ENCODE assay signal across 1 cellular context in genomic region chr2:636649-637405, GRCh38.
A peak's percentile ranks its signal among the peaks of the same experiment; 100 is the strongest.
TF ChIP-seq lines count a peak whose summit lies in the region.

No MANE protein-coding gene starts in this region.

TF ChIP-seq in WTC11, 78 proteins besides CTCF, POLR2A, EP300 and RAD21 (continued from another document):
- TF ChIP-seq ATF2 (CRISPR knock-in tag; IDR thresholded peaks at IDR 0.05; ENCODE audit: borderline replicate concordance, low read depth): peak; percentile 97
- peak; percentile 96 for TF ChIP-seq PREB (CRISPR knock-in tag; IDR thresholded peaks at IDR 0.05; ENCODE audit: borderline replicate concordance)
- TF ChIP-seq, protein P1, sequence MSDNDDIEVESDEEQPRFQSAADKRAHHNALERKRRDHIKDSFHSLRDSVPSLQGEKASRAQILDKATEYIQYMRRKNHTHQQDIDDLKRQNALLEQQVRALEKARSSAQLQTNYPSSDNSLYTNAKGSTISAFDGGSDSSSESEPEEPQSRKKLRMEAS (CRISPR knock-in tag; IDR thresholded peaks at IDR 0.05): peak; percentile 100
- peak; percentile 97 for TF ChIP-seq ESRRA (CRISPR knock-in tag; IDR thresholded peaks at IDR 0.05; ENCODE audit: borderline replicate concordance)
- peak; percentile 98 for TF ChIP-seq TP53 (CRISPR knock-in tag; IDR thresholded peaks at IDR 0.05)
- TF ChIP-seq NR1H2 (CRISPR knock-in tag; IDR thresholded peaks at IDR 0.05): peak; percentile 97
- peak; percentile 99 for TF ChIP-seq NFE2L1 (CRISPR knock-in tag; IDR thresholded peaks at IDR 0.05)
- TF ChIP-seq ZNF423 (CRISPR knock-in tag; IDR thresholded peaks at IDR 0.05): no peak
- TF ChIP-seq, protein P2, sequence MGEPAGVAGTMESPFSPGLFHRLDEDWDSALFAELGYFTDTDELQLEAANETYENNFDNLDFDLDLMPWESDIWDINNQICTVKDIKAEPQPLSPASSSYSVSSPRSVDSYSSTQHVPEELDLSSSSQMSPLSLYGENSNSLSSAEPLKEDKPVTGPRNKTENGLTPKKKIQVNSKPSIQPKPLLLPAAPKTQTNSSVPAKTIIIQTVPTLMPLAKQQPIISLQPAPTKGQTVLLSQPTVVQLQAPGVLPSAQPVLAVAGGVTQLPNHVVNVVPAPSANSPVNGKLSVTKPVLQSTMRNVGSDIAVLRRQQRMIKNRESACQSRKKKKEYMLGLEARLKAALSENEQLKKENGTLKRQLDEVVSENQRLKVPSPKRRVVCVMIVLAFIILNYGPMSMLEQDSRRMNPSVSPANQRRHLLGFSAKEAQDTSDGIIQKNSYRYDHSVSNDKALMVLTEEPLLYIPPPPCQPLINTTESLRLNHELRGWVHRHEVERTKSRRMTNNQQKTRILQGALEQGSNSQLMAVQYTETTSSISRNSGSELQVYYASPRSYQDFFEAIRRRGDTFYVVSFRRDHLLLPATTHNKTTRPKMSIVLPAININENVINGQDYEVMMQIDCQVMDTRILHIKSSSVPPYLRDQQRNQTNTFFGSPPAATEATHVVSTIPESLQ (CRISPR knock-in tag; IDR thresholded peaks at IDR 0.05): peak; percentile 47; the same call in 1 of the 2 replicates
- TF ChIP-seq GRHL2 (CRISPR knock-in tag; IDR thresholded peaks at IDR 0.05; ENCODE audit: insufficient replicate concordance, severe bottlenecking): no peak
- TF ChIP-seq, protein P3, sequence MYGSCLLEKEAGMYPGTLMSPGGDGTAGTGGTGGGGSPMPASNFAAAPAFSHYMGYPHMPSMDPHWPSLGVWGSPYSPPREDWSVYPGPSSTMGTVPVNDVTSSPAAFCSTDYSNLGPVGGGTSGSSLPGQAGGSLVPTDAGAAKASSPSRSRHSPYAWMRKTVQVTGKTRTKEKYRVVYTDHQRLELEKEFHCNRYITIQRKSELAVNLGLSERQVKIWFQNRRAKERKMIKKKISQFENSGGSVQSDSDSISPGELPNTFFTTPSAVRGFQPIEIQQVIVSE (CRISPR knock-in tag; IDR thresholded peaks at IDR 0.05; ENCODE audit: borderline replicate concordance): no peak
- peak; percentile 99 for TF ChIP-seq ZNF138 (CRISPR knock-in tag; conservative IDR thresholded peaks at IDR 0.05)
- no peak for TF ChIP-seq ZNF396 (CRISPR knock-in tag; IDR thresholded peaks at IDR 0.05; ENCODE audit: borderline replicate concordance)
- TF ChIP-seq FOXJ3 (CRISPR knock-in tag; IDR thresholded peaks at IDR 0.05; ENCODE audit: borderline replicate concordance): peak; percentile 90; the same call in 1 of the 2 replicates
- peak; percentile 99 for TF ChIP-seq ZNF232 (CRISPR knock-in tag; IDR thresholded peaks at IDR 0.05)
- peak; percentile 77 for TF ChIP-seq ZNF263 (CRISPR knock-in tag; IDR thresholded peaks at IDR 0.05; ENCODE audit: low read depth)
- 0 out of 2 replicates have a peak, but pooled peaks have one; percentile 82 for TF ChIP-seq STAT6 (CRISPR knock-in tag; conservative IDR thresholded peaks at IDR 0.05; ENCODE audit: low read depth)
- TF ChIP-seq ZNF219 (CRISPR knock-in tag; IDR thresholded peaks at IDR 0.05; ENCODE audit: borderline replicate concordance): peak; percentile 97
- TF ChIP-seq ELF4 (CRISPR knock-in tag; IDR thresholded peaks at IDR 0.05; ENCODE audit: low read depth): peak; percentile 96; the same call in 1 of the 2 replicates
- TF ChIP-seq, protein P4, sequence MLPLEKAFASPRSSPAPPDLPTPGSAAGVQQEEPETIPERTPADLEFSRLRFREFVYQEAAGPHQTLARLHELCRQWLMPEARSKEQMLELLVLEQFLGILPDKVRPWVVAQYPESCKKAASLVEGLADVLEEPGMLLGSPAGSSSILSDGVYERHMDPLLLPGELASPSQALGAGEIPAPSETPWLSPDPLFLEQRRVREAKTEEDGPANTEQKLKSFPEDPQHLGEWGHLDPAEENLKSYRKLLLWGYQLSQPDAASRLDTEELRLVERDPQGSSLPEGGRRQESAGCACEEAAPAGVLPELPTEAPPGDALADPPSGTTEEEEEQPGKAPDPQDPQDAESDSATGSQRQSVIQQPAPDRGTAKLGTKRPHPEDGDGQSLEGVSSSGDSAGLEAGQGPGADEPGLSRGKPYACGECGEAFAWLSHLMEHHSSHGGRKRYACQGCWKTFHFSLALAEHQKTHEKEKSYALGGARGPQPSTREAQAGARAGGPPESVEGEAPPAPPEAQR (CRISPR knock-in tag; IDR thresholded peaks at IDR 0.05): no peak
- TF ChIP-seq, protein P5, sequence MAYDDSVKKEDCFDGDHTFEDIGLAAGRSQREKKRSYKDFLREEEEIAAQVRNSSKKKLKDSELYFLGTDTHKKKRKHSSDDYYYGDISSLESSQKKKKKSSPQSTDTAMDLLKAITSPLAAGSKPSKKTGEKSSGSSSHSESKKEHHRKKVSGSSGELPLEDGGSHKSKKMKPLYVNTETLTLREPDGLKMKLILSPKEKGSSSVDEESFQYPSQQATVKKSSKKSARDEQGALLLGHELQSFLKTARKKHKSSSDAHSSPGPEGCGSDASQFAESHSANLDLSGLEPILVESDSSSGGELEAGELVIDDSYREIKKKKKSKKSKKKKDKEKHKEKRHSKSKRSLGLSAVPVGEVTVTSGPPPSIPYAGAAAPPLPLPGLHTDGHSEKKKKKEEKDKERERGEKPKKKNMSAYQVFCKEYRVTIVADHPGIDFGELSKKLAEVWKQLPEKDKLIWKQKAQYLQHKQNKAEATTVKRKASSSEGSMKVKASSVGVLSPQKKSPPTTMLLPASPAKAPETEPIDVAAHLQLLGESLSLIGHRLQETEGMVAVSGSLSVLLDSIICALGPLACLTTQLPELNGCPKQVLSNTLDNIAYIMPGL (CRISPR knock-in tag; IDR thresholded peaks at IDR 0.05): peak; percentile 96
- peak; percentile 82 for TF ChIP-seq ZNF317 (CRISPR knock-in tag; IDR thresholded peaks at IDR 0.05; ENCODE audit: borderline replicate concordance, low read depth)
- no peak for TF ChIP-seq MXD4 (CRISPR knock-in tag; IDR thresholded peaks at IDR 0.05; ENCODE audit: borderline replicate concordance)
- no peak for TF ChIP-seq EMX1 (CRISPR knock-in tag; IDR thresholded peaks at IDR 0.05)
- peak; percentile 92 for TF ChIP-seq CREM (CRISPR knock-in tag; IDR thresholded peaks at IDR 0.05)
- no peak for TF ChIP-seq KAT7 (CRISPR knock-in tag; IDR thresholded peaks at IDR 0.05; ENCODE audit: borderline replicate concordance)
- peak; percentile 68 for TF ChIP-seq NFYB (CRISPR knock-in tag; conservative IDR thresholded peaks at IDR 0.05; ENCODE audit: low read depth)
- peak; percentile 98 for TF ChIP-seq FOXK1 (CRISPR knock-in tag; IDR thresholded peaks at IDR 0.05)
- peak; percentile 79; the same call in 1 of the 2 replicates for TF ChIP-seq SP1 (CRISPR knock-in tag; conservative IDR thresholded peaks at IDR 0.05)
- TF ChIP-seq IRF2 (CRISPR knock-in tag; IDR thresholded peaks at IDR 0.05; ENCODE audit: borderline replicate concordance, low read depth): peak; percentile 94
- no peak for TF ChIP-seq ZMAT4 (CRISPR knock-in tag; IDR thresholded peaks at IDR 0.05)
- TF ChIP-seq E2F1 (CRISPR knock-in tag; IDR thresholded peaks at IDR 0.05): peak; percentile 99
- TF ChIP-seq MLX (CRISPR knock-in tag; IDR thresholded peaks at IDR 0.05): peak; percentile 98
- peak; percentile 100 for TF ChIP-seq FOXP1 (CRISPR knock-in tag; IDR thresholded peaks at IDR 0.05; ENCODE audit: borderline replicate concordance)
- peak; percentile 98 for TF ChIP-seq TEAD4 (CRISPR knock-in tag; IDR thresholded peaks at IDR 0.05)
- no peak for TF ChIP-seq ZNF425 (CRISPR knock-in tag; conservative IDR thresholded peaks at IDR 0.05)
- peak; percentile 99 for TF ChIP-seq SMAD3 (CRISPR knock-in tag; IDR thresholded peaks at IDR 0.05; ENCODE audit: borderline replicate concordance)
